In genomic region chr11:76380977-76381719, GRCh38 we compare ENCODE assay signal across 8 cellular contexts. TPM values are rescaled to one million over a fixed set of nuclear protein-coding genes. Genes with fewer than 3 reads are reported as not detected.
DNase-seq lines count a peak whose midpoint lies in the region; ATAC-seq and TF ChIP-seq lines count a peak whose summit lies in the region.

Gene GVQW3, plus strand, starts transcription at chr11:76381323. Its CDS starts 506 bp downstream, at chr11:76381829.
Gene THAP12, minus strand, starts transcription at chr11:76381132. Its CDS starts 296 bp downstream, at chr11:76380836.

- H3K36me3 ChIP-seq in thymus (ENCODE audit: control insufficient read depth, insufficient read depth) = no peaks in the 10 kb centered on the region

- peak; percentile 74 for ATAC-seq in HG02588 (IDR thresholded peaks at IDR 0.05; ENCODE audit: unreplicated experiment)

- H3K4me3 ChIP-seq in NB4 (ENCODE audit: low read depth, low read length) = peak within 1 kb of the TSS; percentile 97
- H3K4me3 ChIP-seq in thymus (ENCODE audit: low read length) = peak within 1 kb of the TSS; percentile 85

- peaks cover 67% of the 10 kb centered on the region for H3K4me1 Mint-ChIP-seq in activated naive CD4-positive, alpha-beta T cell treated with anti-CD3 and anti-CD28 coated beads, Interleukin-2, amount 50 U/mL, for 24 hours
- peaks cover 16% of the 10 kb centered on the region for H3K4me1 Mint-ChIP-seq in glutamatergic neuron (ENCODE audit: low read depth, unreplicated experiment)
- peaks cover 25% of the 10 kb centered on the region for H3K4me1 Mint-ChIP-seq in osteocyte (ENCODE audit: unreplicated experiment)

- peak within 1 kb of the TSS; percentile 95 for H3K4me3 Mint-ChIP-seq in activated naive CD4-positive, alpha-beta T cell treated with anti-CD3 and anti-CD28 coated beads, Interleukin-2, amount 50 U/mL, for 24 hours
- H3K4me3 Mint-ChIP-seq in glutamatergic neuron (ENCODE audit: unreplicated experiment) = peak within 1 kb of the TSS; percentile 96
- H3K4me3 Mint-ChIP-seq in osteocyte (ENCODE audit: unreplicated experiment) = peak within 1 kb of the TSS; percentile 94

- peaks cover 25% of the 10 kb centered on the region for H3K4me1 ChIP-seq in thymus (ENCODE audit: control insufficient read depth, insufficient read depth, low read length)

- no peaks in the 10 kb centered on the region for H3K27me3 Mint-ChIP-seq in activated naive CD4-positive, alpha-beta T cell treated with anti-CD3 and anti-CD28 coated beads, Interleukin-2, amount 50 U/mL, for 24 hours
- H3K27me3 Mint-ChIP-seq in glutamatergic neuron (ENCODE audit: unreplicated experiment) (peaks cover 8% of the 10 kb centered on the region), osteocyte (ENCODE audit: unreplicated experiment) (no peaks in the 10 kb centered on the region)

- no peaks in the 10 kb centered on the region for H3K9me3 ChIP-seq in thymus (ENCODE audit: control insufficient read depth)

- peak; percentile 52 for TF ChIP-seq POLR2A in GM10847 (IDR thresholded peaks at IDR 0.05; ENCODE audit: extremely low read depth, insufficient read length)
- peak; percentile 90 for TF ChIP-seq POLR2A in NB4 (IDR thresholded peaks at IDR 0.05; ENCODE audit: extremely low read depth, insufficient read length)

- H3K9me3 Mint-ChIP-seq in activated naive CD4-positive, alpha-beta T cell treated with anti-CD3 and anti-CD28 coated beads, Interleukin-2, amount 50 U/mL, for 24 hours = no peaks in the 10 kb centered on the region
- H3K9me3 Mint-ChIP-seq in glutamatergic neuron (ENCODE audit: unreplicated experiment) = peaks cover 11% of the 10 kb centered on the region
- H3K9me3 Mint-ChIP-seq in osteocyte (ENCODE audit: unreplicated experiment) = no peaks in the 10 kb centered on the region

- DNase-seq in NB4 (ENCODE audit: low read depth) (peak; percentile 99), SK-N-DZ (ENCODE audit: low spot score) (peak; percentile 97), glutamatergic neuron (peak; percentile 98), osteocyte (ENCODE audit: extremely low spot score, unreplicated experiment) (peak; percentile 100)

- H3K27ac Mint-ChIP-seq in activated naive CD4-positive, alpha-beta T cell treated with anti-CD3 and anti-CD28 coated beads, Interleukin-2, amount 50 U/mL, for 24 hours = peak within 1 kb of the TSS; percentile 97
- H3K27ac Mint-ChIP-seq in glutamatergic neuron (ENCODE audit: unreplicated experiment) = peak within 1 kb of the TSS; percentile 90
- peak within 1 kb of the TSS; percentile 86 for H3K27ac Mint-ChIP-seq in osteocyte (ENCODE audit: unreplicated experiment)

- WGBS in thymus = under 1% methylated on average over 69 of the region's 69 CpGs

- H3K36me3 Mint-ChIP-seq in activated naive CD4-positive, alpha-beta T cell treated with anti-CD3 and anti-CD28 coated beads, Interleukin-2, amount 50 U/mL, for 24 hours = peaks cover 1% of the 10 kb centered on the region
- H3K36me3 Mint-ChIP-seq in glutamatergic neuron (ENCODE audit: unreplicated experiment) = peaks cover 4% of the 10 kb centered on the region
- no peaks in the 10 kb centered on the region for H3K36me3 Mint-ChIP-seq in osteocyte (ENCODE audit: unreplicated experiment)

- TF ChIP-seq CTCF in NB4 (IDR thresholded peaks at IDR 0.05; ENCODE audit: low read depth, low read length) (no peak), glutamatergic neuron (IDR thresholded peaks at IDR 0.05; ENCODE audit: partially characterized antibody, unreplicated experiment) (no peak), osteocyte (IDR thresholded peaks at IDR 0.05) (peak; percentile 37)

- peak within 1 kb of the TSS; percentile 79 for H3K27ac ChIP-seq in thymus (ENCODE audit: low read depth)

- no peaks in the 10 kb centered on the region for H3K27me3 ChIP-seq in thymus (ENCODE audit: control insufficient read depth, insufficient read depth)

RNA-seq across cellular contexts. Expression of gene GVQW3, which starts in this region (rescaled TPM):
- 25.4 and 33.8 TPM in 2 replicates for polyA plus RNA-seq in SK-N-DZ (2014; cell fraction: cytosol; rRNA removed)
- polyA plus RNA-seq in SK-N-DZ (2014; cell fraction: nucleus; rRNA removed) = 21.9 and 46.6 TPM in 2 replicates
- total RNA-seq in glutamatergic neuron (ENCODE audit: unreplicated experiment) = 14.8 TPM
- 3.8 and 4.2 TPM in 2 replicates for total RNA-seq in osteocyte
- 1.4 TPM for polyA plus RNA-seq in thymus

RNA-seq across cellular contexts. Expression of gene THAP12, which starts in this region (rescaled TPM):
- polyA plus RNA-seq in SK-N-DZ (2014; cell fraction: cytosol; rRNA removed) = 121 and 123 TPM in 2 replicates
- 70.1 and 70.4 TPM in 2 replicates for polyA plus RNA-seq in SK-N-DZ (2014; cell fraction: nucleus; rRNA removed)
- 32.2 TPM for total RNA-seq in glutamatergic neuron (ENCODE audit: unreplicated experiment)
- total RNA-seq in osteocyte = 35.1 and 36.8 TPM in 2 replicates
- 50.7 TPM for polyA plus RNA-seq in thymus

Comparison
In these comparisons a context has a peak if more than half of its experiments do, and no peak if none do; other contexts are left out.
1. Peak in every context shown above with its lines: DNase-seq, ATAC-seq, H3K4me3 ChIP-seq and H3K27ac ChIP-seq.